In genomic region chr11:35173620-35174278, GRCh38 we compare ENCODE assay signal across 1 cellular context.
TF ChIP-seq lines count a peak whose summit lies in the region.

No MANE protein-coding gene starts in this region.

TF ChIP-seq in HepG2, 621 proteins besides CTCF, POLR2A, EP300 and RAD21:
- no peak for TF ChIP-seq ATF6 (CRISPR knock-in tag; conservative IDR thresholded peaks at IDR 0.05)
- no peak for TF ChIP-seq MXD1 (CRISPR knock-in tag; IDR thresholded peaks at IDR 0.05)
- no peak for TF ChIP-seq CREB3 (CRISPR knock-in tag; IDR thresholded peaks at IDR 0.05)
- no peak for TF ChIP-seq MED8 (CRISPR knock-in tag; IDR thresholded peaks at IDR 0.05; ENCODE audit: insufficient replicate concordance)
- no peak for TF ChIP-seq KLF12 (CRISPR knock-in tag; IDR thresholded peaks at IDR 0.05; ENCODE audit: borderline replicate concordance)
- no peak for TF ChIP-seq SP4 (CRISPR knock-in tag; IDR thresholded peaks at IDR 0.05)
- no peak for TF ChIP-seq CREB1 (IDR thresholded peaks at IDR 0.05)
- TF ChIP-seq CREB1 (CRISPR knock-in tag; IDR thresholded peaks at IDR 0.05): no peak
- no peak for TF ChIP-seq ZNF670 (CRISPR knock-in tag; IDR thresholded peaks at IDR 0.05; ENCODE audit: borderline replicate concordance)
- TF ChIP-seq ZNF678 (CRISPR knock-in tag; IDR thresholded peaks at IDR 0.05): no peak
